In genomic region chr4:40057540-40058091, GRCh38 we compare ENCODE assay signal across 1 cellular context.
A peak's percentile ranks its signal among the peaks of the same experiment; 100 is the strongest.
TF ChIP-seq lines count a peak whose summit lies in the region.

No MANE protein-coding gene starts in this region.

TF ChIP-seq in HEK293, 187 proteins besides CTCF, POLR2A, EP300 and RAD21 (continued from another document and continues in another):
- TF ChIP-seq, protein P1, sequence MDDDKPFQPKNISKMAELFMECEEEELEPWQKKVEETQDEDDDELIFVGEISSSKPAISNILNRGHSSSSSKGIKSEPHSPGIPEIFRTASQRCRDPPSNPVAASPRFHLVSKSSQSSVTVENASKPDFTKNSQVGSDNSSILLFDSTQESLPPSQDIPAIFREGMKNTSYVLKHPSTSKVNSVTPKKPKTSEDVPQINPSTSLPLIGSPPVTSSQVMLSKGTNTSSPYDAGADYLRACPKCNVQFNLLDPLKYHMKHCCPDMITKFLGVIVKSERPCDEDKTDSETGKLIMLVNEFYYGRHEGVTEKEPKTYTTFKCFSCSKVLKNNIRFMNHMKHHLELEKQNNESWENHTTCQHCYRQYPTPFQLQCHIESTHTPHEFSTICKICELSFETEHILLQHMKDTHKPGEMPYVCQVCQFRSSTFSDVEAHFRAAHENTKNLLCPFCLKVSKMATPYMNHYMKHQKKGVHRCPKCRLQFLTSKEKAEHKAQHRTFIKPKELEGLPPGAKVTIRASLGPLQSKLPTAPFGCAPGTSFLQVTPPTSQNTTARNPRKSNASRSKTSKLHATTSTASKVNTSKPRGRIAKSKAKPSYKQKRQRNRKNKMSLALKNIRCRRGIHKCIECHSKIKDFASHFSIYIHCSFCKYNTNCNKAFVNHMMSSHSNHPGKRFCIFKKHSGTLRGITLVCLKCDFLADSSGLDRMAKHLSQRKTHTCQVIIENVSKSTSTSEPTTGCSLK (tag by site-specific recombination; IDR thresholded peaks at IDR 0.05) = no peak
- no peak for TF ChIP-seq ZNF654 (tag by site-specific recombination; IDR thresholded peaks at IDR 0.05; ENCODE audit: low read depth)
- TF ChIP-seq, protein P2, sequence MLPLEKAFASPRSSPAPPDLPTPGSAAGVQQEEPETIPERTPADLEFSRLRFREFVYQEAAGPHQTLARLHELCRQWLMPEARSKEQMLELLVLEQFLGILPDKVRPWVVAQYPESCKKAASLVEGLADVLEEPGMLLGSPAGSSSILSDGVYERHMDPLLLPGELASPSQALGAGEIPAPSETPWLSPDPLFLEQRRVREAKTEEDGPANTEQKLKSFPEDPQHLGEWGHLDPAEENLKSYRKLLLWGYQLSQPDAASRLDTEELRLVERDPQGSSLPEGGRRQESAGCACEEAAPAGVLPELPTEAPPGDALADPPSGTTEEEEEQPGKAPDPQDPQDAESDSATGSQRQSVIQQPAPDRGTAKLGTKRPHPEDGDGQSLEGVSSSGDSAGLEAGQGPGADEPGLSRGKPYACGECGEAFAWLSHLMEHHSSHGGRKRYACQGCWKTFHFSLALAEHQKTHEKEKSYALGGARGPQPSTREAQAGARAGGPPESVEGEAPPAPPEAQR (tag by site-specific recombination; IDR thresholded peaks at IDR 0.05) = no peak
- no peak for TF ChIP-seq ZNF416 (tag by site-specific recombination; IDR thresholded peaks at IDR 0.05)
- TF ChIP-seq ZNF792 (tag by site-specific recombination; IDR thresholded peaks at IDR 0.05) = no peak
- no peak for TF ChIP-seq ZNF549 (tag by site-specific recombination; IDR thresholded peaks at IDR 0.05)
- no peak for TF ChIP-seq ZNF600 (tag by site-specific recombination; IDR thresholded peaks at IDR 0.05)
- no peak for TF ChIP-seq ZNF626 (tag by site-specific recombination; IDR thresholded peaks at IDR 0.05)
- TF ChIP-seq, protein P3, sequence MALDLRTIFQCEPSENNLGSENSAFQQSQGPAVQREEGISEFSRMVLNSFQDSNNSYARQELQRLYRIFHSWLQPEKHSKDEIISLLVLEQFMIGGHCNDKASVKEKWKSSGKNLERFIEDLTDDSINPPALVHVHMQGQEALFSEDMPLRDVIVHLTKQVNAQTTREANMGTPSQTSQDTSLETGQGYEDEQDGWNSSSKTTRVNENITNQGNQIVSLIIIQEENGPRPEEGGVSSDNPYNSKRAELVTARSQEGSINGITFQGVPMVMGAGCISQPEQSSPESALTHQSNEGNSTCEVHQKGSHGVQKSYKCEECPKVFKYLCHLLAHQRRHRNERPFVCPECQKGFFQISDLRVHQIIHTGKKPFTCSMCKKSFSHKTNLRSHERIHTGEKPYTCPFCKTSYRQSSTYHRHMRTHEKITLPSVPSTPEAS (tag by site-specific recombination; IDR thresholded peaks at IDR 0.05) = no peak
- no peak for TF ChIP-seq MEIS1 (CRISPR knock-in tag; IDR thresholded peaks at IDR 0.05; ENCODE audit: borderline replicate concordance)
- TF ChIP-seq HOXD13 (CRISPR knock-in tag; IDR thresholded peaks at IDR 0.05; ENCODE audit: borderline replicate concordance) = no peak
- TF ChIP-seq TRIM28 (IDR thresholded peaks at IDR 0.05; ENCODE audit: borderline replicate concordance, low read length) = no peak; the same call in 1 of the 2 replicates
- TF ChIP-seq ZNF624 (tag by site-specific recombination; IDR thresholded peaks at IDR 0.05) = no peak
- peak; percentile 1; the same call in 1 of the 2 replicates for TF ChIP-seq ZNF76 (tag by site-specific recombination; IDR thresholded peaks at IDR 0.05; ENCODE audit: borderline replicate concordance, low read depth)
- 0 out of 2 replicates have a peak, but pooled peaks have one; percentile 12 for TF ChIP-seq ZNF24 (tag by site-specific recombination; IDR thresholded peaks at IDR 0.05)
- no peak for TF ChIP-seq ZXDB (tag by site-specific recombination; IDR thresholded peaks at IDR 0.05)
- no peak for TF ChIP-seq ELK4 (IDR thresholded peaks at IDR 0.05; ENCODE audit: borderline replicate concordance, low read depth, low read length)
- 0 out of 2 replicates have a peak, but pooled peaks have one; percentile 4 for TF ChIP-seq ZSCAN30 (tag by site-specific recombination; IDR thresholded peaks at IDR 0.05)
- TF ChIP-seq, protein P4, sequence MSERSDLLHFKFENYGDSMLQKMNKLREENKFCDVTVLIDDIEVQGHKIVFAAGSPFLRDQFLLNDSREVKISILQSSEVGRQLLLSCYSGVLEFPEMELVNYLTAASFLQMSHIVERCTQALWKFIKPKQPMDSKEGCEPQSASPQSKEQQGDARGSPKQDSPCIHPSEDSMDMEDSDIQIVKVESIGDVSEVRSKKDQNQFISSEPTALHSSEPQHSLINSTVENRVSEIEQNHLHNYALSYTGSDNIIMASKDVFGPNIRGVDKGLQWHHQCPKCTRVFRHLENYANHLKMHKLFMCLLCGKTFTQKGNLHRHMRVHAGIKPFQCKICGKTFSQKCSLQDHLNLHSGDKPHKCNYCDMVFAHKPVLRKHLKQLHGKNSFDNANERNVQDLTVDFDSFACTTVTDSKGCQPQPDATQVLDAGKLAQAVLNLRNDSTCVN (tag by site-specific recombination; optimal IDR thresholded peaks at IDR 0.05) = no peak
- TF ChIP-seq, protein P5, sequence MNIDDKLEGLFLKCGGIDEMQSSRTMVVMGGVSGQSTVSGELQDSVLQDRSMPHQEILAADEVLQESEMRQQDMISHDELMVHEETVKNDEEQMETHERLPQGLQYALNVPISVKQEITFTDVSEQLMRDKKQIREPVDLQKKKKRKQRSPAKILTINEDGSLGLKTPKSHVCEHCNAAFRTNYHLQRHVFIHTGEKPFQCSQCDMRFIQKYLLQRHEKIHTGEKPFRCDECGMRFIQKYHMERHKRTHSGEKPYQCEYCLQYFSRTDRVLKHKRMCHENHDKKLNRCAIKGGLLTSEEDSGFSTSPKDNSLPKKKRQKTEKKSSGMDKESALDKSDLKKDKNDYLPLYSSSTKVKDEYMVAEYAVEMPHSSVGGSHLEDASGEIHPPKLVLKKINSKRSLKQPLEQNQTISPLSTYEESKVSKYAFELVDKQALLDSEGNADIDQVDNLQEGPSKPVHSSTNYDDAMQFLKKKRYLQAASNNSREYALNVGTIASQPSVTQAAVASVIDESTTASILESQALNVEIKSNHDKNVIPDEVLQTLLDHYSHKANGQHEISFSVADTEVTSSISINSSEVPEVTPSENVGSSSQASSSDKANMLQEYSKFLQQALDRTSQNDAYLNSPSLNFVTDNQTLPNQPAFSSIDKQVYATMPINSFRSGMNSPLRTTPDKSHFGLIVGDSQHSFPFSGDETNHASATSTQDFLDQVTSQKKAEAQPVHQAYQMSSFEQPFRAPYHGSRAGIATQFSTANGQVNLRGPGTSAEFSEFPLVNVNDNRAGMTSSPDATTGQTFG (tag by site-specific recombination; IDR thresholded peaks at IDR 0.05; ENCODE audit: borderline replicate concordance) = no peak
- TF ChIP-seq ZFP3 (tag by site-specific recombination; IDR thresholded peaks at IDR 0.05; ENCODE audit: low read depth) = no peak
- TF ChIP-seq ZNF501 (tag by site-specific recombination; IDR thresholded peaks at IDR 0.05) = 0 out of 2 replicates have a peak, but pooled peaks have one; percentile 35
- TF ChIP-seq ZBTB48 (tag by site-specific recombination; IDR thresholded peaks at IDR 0.05) = no peak
- TF ChIP-seq, protein P6, sequence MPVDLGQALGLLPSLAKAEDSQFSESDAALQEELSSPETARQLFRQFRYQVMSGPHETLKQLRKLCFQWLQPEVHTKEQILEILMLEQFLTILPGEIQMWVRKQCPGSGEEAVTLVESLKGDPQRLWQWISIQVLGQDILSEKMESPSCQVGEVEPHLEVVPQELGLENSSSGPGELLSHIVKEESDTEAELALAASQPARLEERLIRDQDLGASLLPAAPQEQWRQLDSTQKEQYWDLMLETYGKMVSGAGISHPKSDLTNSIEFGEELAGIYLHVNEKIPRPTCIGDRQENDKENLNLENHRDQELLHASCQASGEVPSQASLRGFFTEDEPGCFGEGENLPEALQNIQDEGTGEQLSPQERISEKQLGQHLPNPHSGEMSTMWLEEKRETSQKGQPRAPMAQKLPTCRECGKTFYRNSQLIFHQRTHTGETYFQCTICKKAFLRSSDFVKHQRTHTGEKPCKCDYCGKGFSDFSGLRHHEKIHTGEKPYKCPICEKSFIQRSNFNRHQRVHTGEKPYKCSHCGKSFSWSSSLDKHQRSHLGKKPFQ (tag by site-specific recombination; IDR thresholded peaks at IDR 0.05) = no peak
- TF ChIP-seq ZNF16 (tag by site-specific recombination; IDR thresholded peaks at IDR 0.05; ENCODE audit: low read depth) = no peak
- no peak for TF ChIP-seq KLF1 (tag by site-specific recombination; IDR thresholded peaks at IDR 0.05)
- TF ChIP-seq, protein P7, sequence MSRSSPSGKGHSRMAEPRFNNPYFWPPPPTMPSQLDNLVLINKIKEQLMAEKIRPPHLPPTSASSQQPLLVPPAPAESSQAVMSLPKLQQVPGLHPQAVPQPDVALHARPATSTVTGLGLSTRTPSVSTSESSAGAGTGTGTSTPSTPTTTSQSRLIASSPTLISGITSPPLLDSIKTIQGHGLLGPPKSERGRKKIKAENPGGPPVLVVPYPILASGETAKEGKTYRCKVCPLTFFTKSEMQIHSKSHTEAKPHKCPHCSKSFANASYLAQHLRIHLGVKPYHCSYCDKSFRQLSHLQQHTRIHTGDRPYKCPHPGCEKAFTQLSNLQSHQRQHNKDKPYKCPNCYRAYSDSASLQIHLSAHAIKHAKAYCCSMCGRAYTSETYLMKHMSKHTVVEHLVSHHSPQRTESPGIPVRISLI (tag by site-specific recombination; IDR thresholded peaks at IDR 0.05) = no peak
- TF ChIP-seq ZNF629 (tag by site-specific recombination; IDR thresholded peaks at IDR 0.05) = 0 out of 2 replicates have a peak, but pooled peaks have one; percentile 15
- TF ChIP-seq ZNF114 (tag by site-specific recombination; IDR thresholded peaks at IDR 0.05) = no peak
- TF ChIP-seq, protein P8, sequence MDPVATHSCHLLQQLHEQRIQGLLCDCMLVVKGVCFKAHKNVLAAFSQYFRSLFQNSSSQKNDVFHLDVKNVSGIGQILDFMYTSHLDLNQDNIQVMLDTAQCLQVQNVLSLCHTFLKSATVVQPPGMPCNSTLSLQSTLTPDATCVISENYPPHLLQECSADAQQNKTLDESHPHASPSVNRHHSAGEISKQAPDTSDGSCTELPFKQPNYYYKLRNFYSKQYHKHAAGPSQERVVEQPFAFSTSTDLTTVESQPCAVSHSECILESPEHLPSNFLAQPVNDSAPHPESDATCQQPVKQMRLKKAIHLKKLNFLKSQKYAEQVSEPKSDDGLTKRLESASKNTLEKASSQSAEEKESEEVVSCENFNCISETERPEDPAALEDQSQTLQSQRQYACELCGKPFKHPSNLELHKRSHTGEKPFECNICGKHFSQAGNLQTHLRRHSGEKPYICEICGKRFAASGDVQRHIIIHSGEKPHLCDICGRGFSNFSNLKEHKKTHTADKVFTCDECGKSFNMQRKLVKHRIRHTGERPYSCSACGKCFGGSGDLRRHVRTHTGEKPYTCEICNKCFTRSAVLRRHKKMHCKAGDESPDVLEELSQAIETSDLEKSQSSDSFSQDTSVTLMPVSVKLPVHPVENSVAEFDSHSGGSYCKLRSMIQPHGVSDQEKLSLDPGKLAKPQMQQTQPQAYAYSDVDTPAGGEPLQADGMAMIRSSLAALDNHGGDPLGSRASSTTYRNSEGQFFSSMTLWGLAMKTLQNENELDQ (tag by site-specific recombination; IDR thresholded peaks at IDR 0.05; ENCODE audit: low read depth) = no peak
- TF ChIP-seq YY1 (tag by site-specific recombination; IDR thresholded peaks at IDR 0.05) = no peak
- TF ChIP-seq TCF7L2 (IDR thresholded peaks at IDR 0.05; ENCODE audit: borderline replicate concordance, low read depth, low read length) = 0 out of 2 replicates have a peak, but pooled peaks have one; percentile 51
- TF ChIP-seq ZBTB8A (tag by site-specific recombination; IDR thresholded peaks at IDR 0.05) = no peak
- TF ChIP-seq ZNF223 (tag by site-specific recombination; IDR thresholded peaks at IDR 0.05) = no peak
- peak; percentile 2; the same call in 1 of the 2 replicates for TF ChIP-seq ZIC2 (tag by site-specific recombination; IDR thresholded peaks at IDR 0.05)
- no peak for TF ChIP-seq ZNF302 (tag by site-specific recombination; IDR thresholded peaks at IDR 0.05; ENCODE audit: low read depth)
- no peak for TF ChIP-seq ZNF560 (tag by site-specific recombination; IDR thresholded peaks at IDR 0.05; ENCODE audit: borderline replicate concordance)
- peak; percentile 40; the same call in 1 of the 2 replicates for TF ChIP-seq ZNF394 (tag by site-specific recombination; IDR thresholded peaks at IDR 0.05; ENCODE audit: borderline replicate concordance)
- no peak for TF ChIP-seq OVOL3 (tag by site-specific recombination; IDR thresholded peaks at IDR 0.05)
- no peak for TF ChIP-seq ZBTB20 (tag by site-specific recombination; IDR thresholded peaks at IDR 0.05)
- TF ChIP-seq GLIS1 (tag by site-specific recombination; IDR thresholded peaks at IDR 0.05) = no peak
- no peak for TF ChIP-seq ZNF398 (tag by site-specific recombination; IDR thresholded peaks at IDR 0.05)
- no peak for TF ChIP-seq ZNF221 (tag by site-specific recombination; IDR thresholded peaks at IDR 0.05; ENCODE audit: borderline replicate concordance)
- TF ChIP-seq ZNF785 (tag by site-specific recombination; IDR thresholded peaks at IDR 0.05) = no peak
- no peak for TF ChIP-seq ZNF324 (tag by site-specific recombination; IDR thresholded peaks at IDR 0.05)
- peak; percentile 5; the same call in 1 of the 2 replicates for TF ChIP-seq KLF10 (tag by site-specific recombination; IDR thresholded peaks at IDR 0.05)
- TF ChIP-seq, protein P9, sequence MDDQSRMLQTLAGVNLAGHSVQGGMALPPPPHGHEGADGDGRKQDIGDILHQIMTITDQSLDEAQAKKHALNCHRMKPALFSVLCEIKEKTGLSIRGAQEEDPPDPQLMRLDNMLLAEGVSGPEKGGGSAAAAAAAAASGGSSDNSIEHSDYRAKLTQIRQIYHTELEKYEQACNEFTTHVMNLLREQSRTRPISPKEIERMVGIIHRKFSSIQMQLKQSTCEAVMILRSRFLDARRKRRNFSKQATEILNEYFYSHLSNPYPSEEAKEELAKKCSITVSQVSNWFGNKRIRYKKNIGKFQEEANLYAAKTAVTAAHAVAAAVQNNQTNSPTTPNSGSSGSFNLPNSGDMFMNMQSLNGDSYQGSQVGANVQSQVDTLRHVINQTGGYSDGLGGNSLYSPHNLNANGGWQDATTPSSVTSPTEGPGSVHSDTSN (CRISPR knock-in tag; IDR thresholded peaks at IDR 0.05) = no peak
